Comparison of ENCODE assay signal across 25 cellular contexts in genomic region chr3:133439563-133439962, GRCh38. TPM values are rescaled to one million over a fixed set of nuclear protein-coding genes. Genes with fewer than 3 reads are reported as not detected.
"Had no signal": no experiment of that assay in that cellular context is flagged by ENCODE, and none has a peak within 500 bp of the region (broad histone marks: within the 10 kb centered on the region; RNA-seq: fewer than 3 reads in every experiment).

No MANE protein-coding gene starts in this region.

- H3K4me3 Mint-ChIP-seq: endodermal cell, nephron, type B pancreatic cell had no signal

- H3K9me3 ChIP-seq: psoas muscle had no signal

- H3K27ac Mint-ChIP-seq: endodermal cell, nephron, type B pancreatic cell had no signal

- ATAC-seq: left cardiac atrium, left ventricle myocardium superior, sciatic nerve had no signal

- H3K9me3 Mint-ChIP-seq: endodermal cell had no signal

- H3K36me3 Mint-ChIP-seq: type B pancreatic cell had no signal

- H3K4me3 ChIP-seq: coronary artery, hepatocyte, psoas muscle, skin epidermis had no signal

- DNase-seq: effector CD4-positive, alpha-beta T cell; endodermal cell; erythroblast; foreskin melanocyte; head of caudate nucleus; kidney; left cardiac atrium; left ventricle myocardium superior; mesendoderm; naive B cell; psoas muscle; retina; stimulated activated CD4-positive, alpha-beta T cell treated with anti-CD3 and anti-CD28 coated beads, Interleukin-2, amount 100 ng/mL, for 24 hours; stimulated activated naive CD4-positive, alpha-beta T cell treated with Interleukin-2 at 50 U/mL for 16 hours had no signal

- H3K4me1 Mint-ChIP-seq: endodermal cell had no signal

- H3K27me3 Mint-ChIP-seq: type B pancreatic cell had no signal

- H3K27ac ChIP-seq: coronary artery, hepatocyte, parathyroid adenoma, skin epidermis had no signal

- H3K27me3 ChIP-seq: hepatocyte had no signal

RNA-seq across cellular contexts. Expression of gene BFSP2, which starts 39.7 kb away (rescaled TPM):
- total RNA-seq: dermis microvascular lymphatic vessel endothelial cell, endodermal cell, endothelial cell of umbilical vein, hepatocyte, left cardiac atrium, left ventricle myocardium superior, lung microvascular endothelial cell, omental fat pad, psoas muscle, sciatic nerve had no signal
- polyA plus RNA-seq: endothelial cell of umbilical vein, hepatocyte, psoas muscle had no signal
